15 cellular contexts compared by ENCODE assay signal in genomic region chr1:59230622-59231021, GRCh38.
"Had no signal": no experiment of that assay in that cellular context is flagged by ENCODE, and none has a peak within 500 bp of the region (broad histone marks: within the 10 kb centered on the region; RNA-seq: fewer than 3 reads in every experiment).

No MANE protein-coding gene starts in this region.

- H3K4me1 Mint-ChIP-seq: activated CD4-positive, alpha-beta T cell treated with anti-CD3 and anti-CD28 coated beads, Interleukin-2, amount 10 ng/mL, durations not matched to agents 7 days and 5 days; activated T-helper 17 cell treated with anti-CD3 and anti-CD28 coated beads, Interleukin-2, amount 50 U/mL, for 72 hours; T-helper 17 cell had no signal

- DNase-seq: activated CD4-positive, alpha-beta T cell treated with anti-CD3 and anti-CD28 coated beads, Interleukin-2, amount 10 ng/mL, durations not matched to agents 7 days and 5 days; activated CD4-positive, CD25-positive, alpha-beta regulatory T cell; activated CD8-positive, alpha-beta memory T cell treated with anti-CD3 and anti-CD28 coated beads for 24 hours; activated naive CD4-positive, alpha-beta T cell treated with anti-CD3 and anti-CD28 coated beads for 36 hours; brain microvascular endothelial cell; dermis blood vessel endothelial cell; erythroblast; foreskin melanocyte; heart left ventricle; islet precursor cell; stimulated activated CD4-positive, alpha-beta T cell treated with anti-CD3 and anti-CD28 coated beads, Interleukin-4, amount 100 ng/mL, for 4 hours; stomach; T-helper 17 cell had no signal

- H3K4me3 Mint-ChIP-seq: activated CD4-positive, alpha-beta T cell treated with anti-CD3 and anti-CD28 coated beads, Interleukin-2, amount 10 ng/mL, durations not matched to agents 7 days and 5 days; activated naive CD4-positive, alpha-beta T cell treated with anti-CD3 and anti-CD28 coated beads for 36 hours; activated T-helper 17 cell treated with anti-CD3 and anti-CD28 coated beads, Interleukin-2, amount 50 U/mL, for 72 hours; T-helper 17 cell had no signal

- H3K9me3 Mint-ChIP-seq: activated CD4-positive, alpha-beta T cell treated with anti-CD3 and anti-CD28 coated beads, Interleukin-2, amount 10 ng/mL, durations not matched to agents 7 days and 5 days; activated naive CD4-positive, alpha-beta T cell treated with anti-CD3 and anti-CD28 coated beads for 36 hours had no signal

- H3K4me3 ChIP-seq: adrenal gland, heart left ventricle, stomach had no signal

- H3K27ac Mint-ChIP-seq: activated CD4-positive, alpha-beta T cell treated with anti-CD3 and anti-CD28 coated beads, Interleukin-2, amount 10 ng/mL, durations not matched to agents 7 days and 5 days; activated naive CD4-positive, alpha-beta T cell treated with anti-CD3 and anti-CD28 coated beads for 36 hours; activated T-helper 17 cell treated with anti-CD3 and anti-CD28 coated beads, Interleukin-2, amount 50 U/mL, for 72 hours; T-helper 17 cell had no signal

- H3K27me3 Mint-ChIP-seq: activated CD4-positive, alpha-beta T cell treated with anti-CD3 and anti-CD28 coated beads, Interleukin-2, amount 10 ng/mL, durations not matched to agents 7 days and 5 days had no signal
